In the genomic region with DNA sequence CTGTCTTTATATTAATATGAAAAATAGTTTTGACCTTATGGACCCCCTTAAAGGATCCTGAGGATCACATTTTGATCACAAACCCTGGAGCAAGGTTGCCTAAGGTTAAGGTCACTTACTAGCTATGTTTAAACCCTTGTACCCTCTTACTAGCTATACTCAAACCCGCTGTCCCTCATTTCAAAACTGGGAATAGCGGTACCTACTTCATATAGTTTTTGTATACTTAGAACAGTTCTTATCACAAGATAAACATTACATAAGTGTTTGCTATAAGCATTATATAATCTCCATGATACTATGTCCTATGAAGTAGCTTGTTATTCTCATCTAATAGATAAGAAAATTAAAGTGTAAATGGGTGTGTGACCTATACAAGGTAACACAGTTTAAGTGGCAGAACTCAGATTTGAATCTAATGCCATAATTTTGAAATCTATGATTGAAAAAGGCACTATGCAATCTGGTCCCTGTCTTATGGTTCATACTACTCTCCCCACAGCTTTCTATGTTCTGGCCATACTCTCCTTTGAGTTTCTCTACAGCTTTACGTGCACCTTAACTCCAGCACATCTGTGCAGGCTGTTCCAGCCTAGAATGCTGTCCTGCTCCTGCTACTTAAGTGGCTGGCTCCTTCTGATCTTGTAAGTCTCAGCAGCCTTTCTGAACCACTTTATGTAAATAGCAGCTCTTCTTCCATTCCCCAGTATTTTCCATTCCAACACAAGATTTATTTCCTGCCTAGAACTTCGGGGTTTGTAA, we compare ENCODE assay signal across 18 cellular contexts. TPM values are rescaled to one million over a fixed set of nuclear protein-coding genes. Genes with fewer than 3 reads are reported as not detected.
DNase-seq lines count a peak whose midpoint lies in the region; ATAC-seq and TF ChIP-seq lines count a peak whose summit lies in the region.
"Had no signal": no experiment of that assay in that cellular context is flagged by ENCODE, and none has a peak within 500 bp of the region (broad histone marks: within the 10 kb centered on the region; RNA-seq: fewer than 3 reads in every experiment).

No MANE protein-coding gene starts in this region.

- H3K36me3 ChIP-seq in HEK293 (ENCODE audit: control insufficient read depth in 2 of 2, insufficient read depth in 1 of 2, low read length in 2 of 2) (peaks cover 0 to 7% of the 10 kb centered on the region in 2 experiments; a peak in 1 of 3 replicates), osteoblast (ENCODE audit: insufficient read depth, low read length) (peaks cover 7% of the 10 kb centered on the region)

- H3K27me3 Mint-ChIP-seq in activated CD8-positive, alpha-beta T cell treated with anti-CD3 and anti-CD28 coated beads for 36 hours: no peaks in the 10 kb centered on the region
- no peaks in the 10 kb centered on the region for H3K27me3 Mint-ChIP-seq in activated CD8-positive, alpha-beta T cell treated with anti-CD3 and anti-CD28 coated beads, Interleukin-2, amount 10 ng/mL, durations not matched to agents 7 days and 5 days (ENCODE audit: low read depth)

- POLR2A ChIA-PET in activated CD8-positive, alpha-beta T cell treated with anti-CD3 and anti-CD28 coated beads for 36 hours (lab: Charles Lee): interaction anchor here (1.6 kb wide), 1 partner anchor 9 kb away, joined by 4 read pairs; no protein-coding TSS in a partner anchor
- POLR2A ChIA-PET in activated CD8-positive, alpha-beta T cell treated with anti-CD3 and anti-CD28 coated beads, Interleukin-2, amount 10 ng/mL, durations not matched to agents 7 days and 5 days (lab: Charles Lee): interaction anchor here (0.6 to 0.7 kb wide), 2 partner anchors 30 to 920 kb away, joined by 3 read pairs; no protein-coding TSS in a partner anchor
- POLR2A ChIA-PET in HEK293 (lab: Yijun Ruan, JAX): no interaction called here

- H3K27ac Mint-ChIP-seq in activated CD8-positive, alpha-beta T cell treated with anti-CD3 and anti-CD28 coated beads for 36 hours: peak overlapping the region; percentile 10
- no peak overlapping the region for H3K27ac Mint-ChIP-seq in activated CD8-positive, alpha-beta T cell treated with anti-CD3 and anti-CD28 coated beads, Interleukin-2, amount 10 ng/mL, durations not matched to agents 7 days and 5 days

- intact Hi-C loops in activated CD8-positive, alpha-beta T cell treated with anti-CD3 and anti-CD28 coated beads for 36 hours (cut with micrococcal nuclease): no loop called here
- intact Hi-C loops in left colon (cut with DNase I, micrococcal nuclease): no loop called here

- peaks cover 9% of the 10 kb centered on the region for H3K9me3 Mint-ChIP-seq in activated CD8-positive, alpha-beta T cell treated with anti-CD3 and anti-CD28 coated beads for 36 hours
- no peaks in the 10 kb centered on the region for H3K9me3 Mint-ChIP-seq in activated CD8-positive, alpha-beta T cell treated with anti-CD3 and anti-CD28 coated beads, Interleukin-2, amount 10 ng/mL, durations not matched to agents 7 days and 5 days (ENCODE audit: insufficient read depth)

- no peak for ATAC-seq in activated CD8-positive, alpha-beta T cell treated with anti-CD3 and anti-CD28 coated beads for 36 hours
- no peak for ATAC-seq in activated CD8-positive, alpha-beta T cell treated with anti-CD3 and anti-CD28 coated beads, Interleukin-2, amount 10 ng/mL, durations not matched to agents 7 days and 5 days
- ATAC-seq in left colon: peak; percentile 63
- ATAC-seq in HG02870 (IDR thresholded peaks at IDR 0.05; ENCODE audit: unreplicated experiment): no peak

- peaks cover 5% of the 10 kb centered on the region for H3K4me1 Mint-ChIP-seq in activated CD8-positive, alpha-beta T cell treated with anti-CD3 and anti-CD28 coated beads for 36 hours (ENCODE audit: low read depth)
- no peaks in the 10 kb centered on the region for H3K4me1 Mint-ChIP-seq in activated CD8-positive, alpha-beta T cell treated with anti-CD3 and anti-CD28 coated beads, Interleukin-2, amount 10 ng/mL, durations not matched to agents 7 days and 5 days (ENCODE audit: low read depth)
- H3K4me1 Mint-ChIP-seq: H9 had no signal

- no peak overlapping the region for H2AFZ ChIP-seq in osteoblast (ENCODE audit: low read length)

- H3K36me3 Mint-ChIP-seq in activated CD8-positive, alpha-beta T cell treated with anti-CD3 and anti-CD28 coated beads for 36 hours (ENCODE audit: low read depth): peaks cover 40% of the 10 kb centered on the region
- peaks cover 59% of the 10 kb centered on the region for H3K36me3 Mint-ChIP-seq in activated CD8-positive, alpha-beta T cell treated with anti-CD3 and anti-CD28 coated beads, Interleukin-2, amount 10 ng/mL, durations not matched to agents 7 days and 5 days (ENCODE audit: low read depth)

- no peak for TF ChIP-seq CTCF in activated CD8-positive, alpha-beta T cell treated with anti-CD3 and anti-CD28 coated beads for 36 hours (IDR thresholded peaks at IDR 0.05)
- TF ChIP-seq CTCF in HEK293 (tag by site-specific recombination; IDR thresholded peaks at IDR 0.05) (no peak), osteoblast (IDR thresholded peaks at IDR 0.05; ENCODE audit: extremely low read depth, low read depth, low read length) (no peak)

- no peaks in the 10 kb centered on the region for H4K20me1 ChIP-seq in osteoblast (ENCODE audit: insufficient read depth, low read length)

- no peak overlapping the region for H3K27ac ChIP-seq in HEK293 (ENCODE audit: extremely low read depth, low read depth, low read length)
- no peak overlapping the region for H3K27ac ChIP-seq in osteoblast (ENCODE audit: low read depth, low read length)
- H3K27ac ChIP-seq: C4-2B, KMS-11, SJSA1 had no signal

- H3K4me2 ChIP-seq in osteoblast (ENCODE audit: insufficient read depth, low read length): no peak overlapping the region
- H3K4me2 ChIP-seq: KMS-11 had no signal

- H3K9me3 ChIP-seq in HEK293 (ENCODE audit: control insufficient read depth, insufficient read depth, low read depth, low read length): no peaks in the 10 kb centered on the region
- no peaks in the 10 kb centered on the region for H3K9me3 ChIP-seq in osteoblast (ENCODE audit: low read depth, low read length)
- H3K9me3 ChIP-seq: SJSA1 had no signal

- DNase-seq in activated CD8-positive, alpha-beta T cell treated with anti-CD3 and anti-CD28 coated beads for 36 hours: no peak
- DNase-seq in activated CD8-positive, alpha-beta T cell treated with anti-CD3 and anti-CD28 coated beads, Interleukin-2, amount 10 ng/mL, durations not matched to agents 7 days and 5 days: no peak
- DNase-seq in left colon (no peak), osteoblast (ENCODE audit: insufficient read length, low spot score, missing footprints) (peak; percentile 66)
- no peak for DNase-seq in stimulated activated naive CD4-positive, alpha-beta T cell treated with Interleukin-2 at 50 U/mL for 16 hours (lab: John Stamatoyannopoulos, UW)
- DNase-seq: H9, IMR-90, NCI-H1105, NCI-H146, NCI-H2029 treated with DMSO at 0.1 percent for 48 hours, NCI-H345, NCI-H526, OCI-M1 had no signal

- H3K27me3 ChIP-seq in osteoblast (ENCODE audit: insufficient read depth, low read length): no peaks in the 10 kb centered on the region
- H3K27me3 ChIP-seq: SJSA1 had no signal

- CTCF ChIA-PET in activated CD8-positive, alpha-beta T cell treated with anti-CD3 and anti-CD28 coated beads for 36 hours (lab: Charles Lee): interaction anchor here (0.6 to 1.5 kb wide), 5 partner anchors 13 to 191 kb away, joined by 3 to 5 read pairs (median 3); no protein-coding TSS in a partner anchor
- CTCF ChIA-PET in activated CD8-positive, alpha-beta T cell treated with anti-CD3 and anti-CD28 coated beads, Interleukin-2, amount 10 ng/mL, durations not matched to agents 7 days and 5 days (lab: Charles Lee): interaction anchor here (1.2 kb wide), 1 partner anchor 28 kb away, joined by 5 read pairs; no protein-coding TSS in a partner anchor
- CTCF ChIA-PET in HEK293 (lab: Yijun Ruan, JAX): interaction anchor here (0.8 kb wide), 1 partner anchor 137 kb away, joined by 4 read pairs; no protein-coding TSS in a partner anchor

- H3K4me3 ChIP-seq in HEK293 (ENCODE audit: low read depth, low read length) (no peak overlapping the region), osteoblast (ENCODE audit: insufficient read depth, low read length) (no peak overlapping the region)
- H3K4me3 ChIP-seq: SJSA1 had no signal

- peaks cover 32% of the 10 kb centered on the region for H3K79me2 ChIP-seq in osteoblast (ENCODE audit: insufficient read depth, low read length)

- H3K4me1 ChIP-seq in HEK293 (ENCODE audit: control insufficient read depth, insufficient read depth, low read length): peaks cover 6% of the 10 kb centered on the region; the same call in 1 of the 2 replicates
- no peaks in the 10 kb centered on the region for H3K4me1 ChIP-seq in osteoblast (ENCODE audit: insufficient read depth, low read length)
- H3K4me1 ChIP-seq: SJSA1 had no signal

- no peak overlapping the region for H3K4me3 Mint-ChIP-seq in activated CD8-positive, alpha-beta T cell treated with anti-CD3 and anti-CD28 coated beads for 36 hours
- H3K4me3 Mint-ChIP-seq in activated CD8-positive, alpha-beta T cell treated with anti-CD3 and anti-CD28 coated beads, Interleukin-2, amount 10 ng/mL, durations not matched to agents 7 days and 5 days: no peak overlapping the region
- H3K4me3 Mint-ChIP-seq: H9 had no signal

TF ChIP-seq in HEK293, 187 proteins besides CTCF, POLR2A, EP300 and RAD21 (continues in another document):
- no peak for TF ChIP-seq PRDM1 (tag by site-specific recombination; IDR thresholded peaks at IDR 0.05)
- TF ChIP-seq, protein P1, sequence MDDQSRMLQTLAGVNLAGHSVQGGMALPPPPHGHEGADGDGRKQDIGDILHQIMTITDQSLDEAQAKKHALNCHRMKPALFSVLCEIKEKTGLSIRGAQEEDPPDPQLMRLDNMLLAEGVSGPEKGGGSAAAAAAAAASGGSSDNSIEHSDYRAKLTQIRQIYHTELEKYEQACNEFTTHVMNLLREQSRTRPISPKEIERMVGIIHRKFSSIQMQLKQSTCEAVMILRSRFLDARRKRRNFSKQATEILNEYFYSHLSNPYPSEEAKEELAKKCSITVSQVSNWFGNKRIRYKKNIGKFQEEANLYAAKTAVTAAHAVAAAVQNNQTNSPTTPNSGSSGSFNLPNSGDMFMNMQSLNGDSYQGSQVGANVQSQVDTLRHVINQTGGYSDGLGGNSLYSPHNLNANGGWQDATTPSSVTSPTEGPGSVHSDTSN (CRISPR knock-in tag; IDR thresholded peaks at IDR 0.05): no peak
- TF ChIP-seq KLF1 (tag by site-specific recombination; IDR thresholded peaks at IDR 0.05): no peak

RNA-seq across cellular contexts. Expression of a gene that starts 30.4 kb away (rescaled TPM):
- total RNA-seq in activated CD8-positive, alpha-beta T cell treated with anti-CD3 and anti-CD28 coated beads for 36 hours: 10 to 100 TPM; 24.7 to 26.9 TPM
- total RNA-seq in activated CD8-positive, alpha-beta T cell treated with anti-CD3 and anti-CD28 coated beads, Interleukin-2, amount 10 ng/mL, durations not matched to agents 7 days and 5 days: 10 to 100 TPM; 35.9 to 40.2 TPM
- 10 to 100 TPM; 45.0 to 46.2 TPM for total RNA-seq in left colon
- 11.6 and 12.1 TPM in 2 replicates for total RNA-seq in osteoblast

RNA-seq across cellular contexts. Expression of a gene that starts 30.8 kb away (rescaled TPM):
- 100 to 1,000 TPM; 134 to 140 TPM for total RNA-seq in activated CD8-positive, alpha-beta T cell treated with anti-CD3 and anti-CD28 coated beads for 36 hours
- 100 to 1,000 TPM; 167 to 173 TPM for total RNA-seq in activated CD8-positive, alpha-beta T cell treated with anti-CD3 and anti-CD28 coated beads, Interleukin-2, amount 10 ng/mL, durations not matched to agents 7 days and 5 days
- 100 to 1,000 TPM; 152 to 153 TPM for total RNA-seq in left colon
- 25.7 and 29.2 TPM in 2 replicates for total RNA-seq in osteoblast
